Comparison of ENCODE assay signal across 24 cellular contexts in the genomic region with DNA sequence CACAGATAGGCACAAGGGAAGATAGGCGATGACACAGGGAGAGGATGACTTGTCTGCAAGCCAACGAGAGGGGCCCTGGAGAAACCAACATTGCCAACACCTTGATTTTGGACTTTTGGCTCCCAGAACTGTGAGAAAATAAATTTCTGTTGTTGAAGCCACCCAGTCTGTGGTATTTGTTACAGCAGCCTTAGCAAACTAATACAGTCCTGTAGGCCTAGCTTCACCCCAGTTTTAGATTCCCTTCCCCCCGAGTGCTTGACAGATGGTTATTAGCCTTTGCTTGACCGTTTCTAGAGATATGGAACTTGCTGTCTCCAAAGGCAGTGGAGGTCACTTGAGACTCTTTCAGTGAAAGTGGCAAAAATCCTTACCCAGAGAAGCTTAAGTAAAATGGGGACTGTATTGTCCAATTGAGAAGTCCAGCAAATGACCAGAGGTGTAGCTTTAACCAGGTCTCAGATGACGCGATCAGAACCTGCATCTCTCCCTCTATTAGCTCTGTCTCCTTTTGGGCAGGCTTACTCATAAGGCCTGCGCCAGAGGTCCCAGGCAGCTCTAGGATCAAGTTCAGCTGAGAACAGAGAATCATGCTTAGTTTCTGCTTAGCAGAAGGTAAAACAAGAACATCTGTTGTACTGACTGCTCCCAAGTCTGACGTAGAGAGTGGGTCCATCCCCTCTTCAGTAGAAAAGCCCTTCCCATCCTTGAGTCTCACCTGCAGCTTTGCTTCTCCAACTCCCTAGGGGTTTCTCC. TPM values are rescaled to one million over a fixed set of nuclear protein-coding genes. Genes with fewer than 3 reads are reported as not detected.
DNase-seq lines count a peak whose midpoint lies in the region; ATAC-seq, FAIRE-seq and TF ChIP-seq lines count a peak whose summit lies in the region.
"Had no signal": no experiment of that assay in that cellular context is flagged by ENCODE, and none has a peak within 500 bp of the region (broad histone marks: within the 10 kb centered on the region; RNA-seq: fewer than 3 reads in every experiment).

No MANE protein-coding gene starts in this region.

- intact Hi-C loops in K562 (cut with micrococcal nuclease) = no loop called here

- no peak for TF ChIP-seq RAD21 in K562 (CRISPR knock-in tag; conservative IDR thresholded peaks at IDR 0.05 in 1 of 2, IDR thresholded peaks at IDR 0.05 in 1 of 2)

- peak overlapping the region; percentile 72 for H3K27ac Mint-ChIP-seq in activated naive CD8-positive, alpha-beta T cell
- H3K27ac Mint-ChIP-seq in activated naive CD8-positive, alpha-beta T cell treated with anti-CD3 and anti-CD28 coated beads for 36 hours = no peak overlapping the region

- H3K4me1 ChIP-seq in K562 (replicated peaks in 1 of 2; ENCODE audit: control insufficient read depth in 2 of 2, insufficient read depth in 2 of 2, low read length in 2 of 2) = peaks cover 14 to 60% of the 10 kb centered on the region in 2 experiments; a peak in 4 of 5 replicates

- 75% methylated on average over 7 of the region's 8 CpGs for WGBS in K562 (ENCODE audit: insufficient coverage, low coverage, missing lambda C conversion rate)

- no peak for DNase-seq in activated naive CD8-positive, alpha-beta T cell treated with anti-CD3 and anti-CD28 coated beads for 36 hours
- DNase-seq in NCI-H2171 treated with DMSO at 0.1 percent for 48 hours (lab: John Stamatoyannopoulos, UW) (peak; percentile 88), K562 (ENCODE audit: extremely low read depth in 1 of 4, low spot score in 3 of 4) (no peak), substantia nigra (lab: John Stamatoyannopoulos, UW) (no peak), GM19239 (ENCODE audit: insufficient read length, low spot score) (no peak)
- DNase-seq: DMS79 treated with DMSO at 0.1 percent for 48 hours, KG1, NCI-H1092 treated with DMSO at 0.1 percent for 48 hours, NCI-H1436 treated with DMSO at 0.1 percent for 48 hours, NCI-H2029 treated with DMSO at 0.1 percent for 48 hours, NCI-H526, PC-9, RPMI8226, SHP77 treated with DMSO at 0.1 percent for 48 hours, SW 1271 had no signal

- no peak overlapping the region for H3K4me3 Mint-ChIP-seq in activated naive CD8-positive, alpha-beta T cell
- no peak overlapping the region for H3K4me3 Mint-ChIP-seq in activated naive CD8-positive, alpha-beta T cell treated with anti-CD3 and anti-CD28 coated beads for 36 hours

- H3K4me1 Mint-ChIP-seq in activated naive CD8-positive, alpha-beta T cell (ENCODE audit: low read depth) = peaks cover 69% of the 10 kb centered on the region
- peaks cover 40% of the 10 kb centered on the region for H3K4me1 Mint-ChIP-seq in activated naive CD8-positive, alpha-beta T cell treated with anti-CD3 and anti-CD28 coated beads for 36 hours

- peaks cover 41% of the 10 kb centered on the region for H3K36me3 Mint-ChIP-seq in activated naive CD8-positive, alpha-beta T cell
- peaks cover 38% of the 10 kb centered on the region for H3K36me3 Mint-ChIP-seq in activated naive CD8-positive, alpha-beta T cell treated with anti-CD3 and anti-CD28 coated beads for 36 hours

- TF ChIP-seq EP300 in K562 (IDR thresholded peaks at IDR 0.05; ENCODE audit: low read length) = no peak

- no peaks in the 10 kb centered on the region; the same call in 1 of the 3 replicates for H3K79me2 ChIP-seq in K562 (ENCODE audit: control insufficient read depth, insufficient read depth, low read length)

- POLR2A ChIA-PET in K562 (lab: Yijun Ruan, JAX) = interaction anchor here (1.9 kb wide), 1 partner anchor 19 kb away, joined by 7 read pairs; no protein-coding TSS in a partner anchor

- H3K36me3 ChIP-seq in K562 (ENCODE audit: control insufficient read depth, insufficient read depth, low read length) = no peaks in the 10 kb centered on the region; the same call in 2 of the 3 replicates

- in situ Hi-C loops in K562 (cut with MboI) = no loop called here

- H3K27me3 Mint-ChIP-seq in activated naive CD8-positive, alpha-beta T cell = no peaks in the 10 kb centered on the region
- H3K27me3 Mint-ChIP-seq in activated naive CD8-positive, alpha-beta T cell treated with anti-CD3 and anti-CD28 coated beads for 36 hours = no peaks in the 10 kb centered on the region

- H2AFZ ChIP-seq in K562 (ENCODE audit: low read depth, low read length) = no peak overlapping the region
- H2AFZ ChIP-seq: PC-9 had no signal

- no peak overlapping the region; the same call in 1 of the 2 replicates for H3K4me2 ChIP-seq in K562 (ENCODE audit: insufficient read depth, low read length)
- H3K4me2 ChIP-seq: PC-9 had no signal

- TF ChIP-seq POLR2A in K562 (conservative IDR thresholded peaks at IDR 0.05) = no peak

- no peak overlapping the region for H3K4me3 ChIP-seq in K562
- H3K4me3 ChIP-seq: GM12878, PC-9, SK-N-MC had no signal

- CTCF ChIA-PET in K562 (lab: Yijun Ruan, JAX; ENCODE audit: low intra/inter-chr PET ratio) = no interaction called here

- H3K9me1 ChIP-seq in K562 (ENCODE audit: control insufficient read depth, insufficient read depth, low read length) = no peaks in the 10 kb centered on the region

- no TSS peak for BruUV-seq in K562 (replicated peaks; lab: Mats Ljungman, UMichigan)

- H3K27ac ChIP-seq in K562 (ENCODE audit: extremely low read depth, low read depth, low read length) (peak overlapping the region; percentile 72; the same call in 1 of the 3 replicates), substantia nigra (ENCODE audit: low read depth, low read length, poor library complexity, severe bottlenecking) (peak overlapping the region; percentile 10)
- H3K27ac ChIP-seq: C4-2B, HL-60, PC-9, SK-N-MC had no signal

- no peaks in the 10 kb centered on the region for H4K20me1 ChIP-seq in K562 (replicated peaks; ENCODE audit: control insufficient read depth, insufficient read depth, low read length)

- 0 out of 2 replicates have a peak, but pooled peaks cover 4% of the 10 kb centered on the region for H3K9me3 ChIP-seq in K562 (replicated peaks; ENCODE audit: control insufficient read depth, insufficient read depth, low read depth, low read length)

- no peak overlapping the region for H3K9ac ChIP-seq in K562 (ENCODE audit: insufficient read depth in 1 of 2, low read depth in 2 of 2, low read length in 2 of 2)

- TF ChIP-seq CTCF in K562 (IDR thresholded peaks at IDR 0.05 in 2 of 3, conservative IDR thresholded peaks at IDR 0.05 in 1 of 3; ENCODE audit: insufficient read depth in 2 of 3, low read depth in 1 of 3, low read length in 3 of 3) = no peak

- FAIRE-seq in K562 (lab: Jason Lieb, UNC) (no peak), GM19239 (lab: Jason Lieb, UNC) (no peak)
- FAIRE-seq: GM12878, H1 had no signal

- peaks cover 2% of the 10 kb centered on the region for H3K9me3 Mint-ChIP-seq in activated naive CD8-positive, alpha-beta T cell (ENCODE audit: low read depth)
- H3K9me3 Mint-ChIP-seq in activated naive CD8-positive, alpha-beta T cell treated with anti-CD3 and anti-CD28 coated beads for 36 hours = peaks cover 2% of the 10 kb centered on the region

- ATAC-seq in K562 = no peak
- ATAC-seq in GM18520 (IDR thresholded peaks at IDR 0.05; ENCODE audit: unreplicated experiment) = no peak
- ATAC-seq in GM18909 (IDR thresholded peaks at IDR 0.05; ENCODE audit: poor library complexity, unreplicated experiment) = no peak
- ATAC-seq: GM12878, HCT116 had no signal

- H3K27me3 ChIP-seq in K562 (ENCODE audit: control insufficient read depth in 2 of 2, insufficient read depth in 2 of 2, low read length in 2 of 2) = no peaks in the 10 kb centered on the region

TF ChIP-seq in K562, 482 proteins besides CTCF, POLR2A, EP300 and RAD21 (continues in another document):
- TF ChIP-seq POU5F1 (IDR thresholded peaks at IDR 0.05; ENCODE audit: borderline replicate concordance, low read depth, low read length, partially characterized antibody) (no peak), SUPT5H (IDR thresholded peaks at IDR 0.05) (no peak), ZHX1 (conservative IDR thresholded peaks at IDR 0.05; ENCODE audit: low read length) (no peak)

RNA-seq across cellular contexts. Expression of gene MFSD6, which starts 50.4 kb away (rescaled TPM):
- total RNA-seq in activated naive CD8-positive, alpha-beta T cell treated with anti-CD3 and anti-CD28 coated beads for 36 hours = 10 to 100 TPM; 45.6 to 51.1 TPM
- total RNA-seq in K562 (2011; cell fraction: chromatin; rRNA removed; ENCODE audit: low replicate concordance) = 23.3 and 40.4 TPM in 2 replicates
- 13.8 and 14.3 TPM in 2 replicates for total RNA-seq in K562 (2011; cell fraction: nucleolus; rRNA removed)
- total RNA-seq in K562 (2011; cell fraction: nucleoplasm; rRNA removed) = 21.7 and 22.3 TPM in 2 replicates
- total RNA-seq in K562 (2014; rRNA removed) = 7.1 and 8.5 TPM in 2 replicates
- total RNA-seq in K562 (2014; rRNA removed; fragmentation: Illumina TruSeq; extraction: Trizol) = 3.9 and 5.3 TPM in 2 replicates
- total RNA-seq in K562 (2015; rRNA removed; fragmentation: Illumina TruSeq; extraction: Trizol) = 1.4 and 2.0 TPM in 2 replicates
- total RNA-seq in K562 (2021) = 6.3 and 6.6 TPM in 2 replicates
- 2.7 and 7.9 TPM in 2 replicates for polyA plus RNA-seq in K562 (2011; rRNA removed)
- polyA plus RNA-seq in K562 (2011; cell fraction: cytosol; rRNA removed) = 4.0 and 5.7 TPM in 2 replicates
- polyA plus RNA-seq in K562 (2011; cell fraction: nucleus; rRNA removed) = 4.0 and 6.7 TPM in 2 replicates
- 4.0 and 5.9 TPM in 2 replicates for polyA plus RNA-seq in K562 (2012)
- polyA plus RNA-seq in K562 (2014; fragmentation: Illumina TruSeq; extraction: Trizol) = 5.1 and 6.1 TPM in 2 replicates
- polyA plus RNA-seq in K562 (2014; fragmentation: Nextera tagmentation; extraction: Ambion mirVana) = 1 to 10 TPM; 1.1 to 1.2 TPM
- 4.4 and 4.6 TPM in 2 replicates for polyA plus RNA-seq in K562 (2014; rRNA removed)
- 9.8 and 15.1 TPM in 2 replicates for polyA minus RNA-seq in K562 (2011; rRNA and poly(A)+ RNA removed)
- polyA minus RNA-seq in K562 (2011; cell fraction: cytosol; rRNA and poly(A)+ RNA removed) = 7.3 TPM in 2 replicates
- polyA minus RNA-seq in K562 (2011; cell fraction: nucleus; rRNA and poly(A)+ RNA removed) = 10.6 and 11.8 TPM in 2 replicates
